14 cellular contexts compared by ENCODE assay signal in genomic region chr1:48450505-48450904, GRCh38. TPM values are rescaled to one million over a fixed set of nuclear protein-coding genes. Genes with fewer than 3 reads are reported as not detected.
A peak's percentile ranks its signal among the peaks of the same experiment; 100 is the strongest.
DNase-seq lines count a peak whose midpoint lies in the region; ATAC-seq and TF ChIP-seq lines count a peak whose summit lies in the region.
"Had no signal": no experiment of that assay in that cellular context is flagged by ENCODE, and none has a peak within 500 bp of the region (broad histone marks: within the 10 kb centered on the region; RNA-seq: fewer than 3 reads in every experiment).

No MANE protein-coding gene starts in this region.

- no peaks in the 10 kb centered on the region for H3K27me3 Mint-ChIP-seq in CD4-positive, alpha-beta memory T cell
- H3K27me3 Mint-ChIP-seq: activated T-cell treated with anti-CD3 and anti-CD28 coated beads, Interleukin-2, amount 50 U/mL, for 24 hours; stimulated activated memory B cell treated with anti-CD40 and anti-IgM and Interleukin-4, amounts not matched to agents 10 μg/mL and 1 μg/mL and 100 μg/mL, for 72 hours had no signal

- ATAC-seq in HG03354 (IDR thresholded peaks at IDR 0.05; ENCODE audit: poor library complexity, severe bottlenecking, unreplicated experiment) = no peak
- ATAC-seq in GM21825 (IDR thresholded peaks at IDR 0.05; ENCODE audit: unreplicated experiment) = no peak
- ATAC-seq: stimulated activated memory B cell treated with anti-CD40 and anti-IgM and Interleukin-4, amounts not matched to agents 10 μg/mL and 1 μg/mL and 100 μg/mL, for 72 hours had no signal

- H3K27me3 ChIP-seq in AG04450 (ENCODE audit: control insufficient read depth, insufficient read depth, low read length) (no peaks in the 10 kb centered on the region), kidney epithelial cell (ENCODE audit: control insufficient read depth, insufficient read depth, low read length) (no peaks in the 10 kb centered on the region)
- H3K27me3 ChIP-seq in CD4-positive, alpha-beta memory T cell (ENCODE audit: insufficient read depth, low read length) = no peaks in the 10 kb centered on the region
- H3K27me3 ChIP-seq: uterus had no signal

- no peak overlapping the region for H3K27ac ChIP-seq in AG04450 (ENCODE audit: low read depth, low read length)
- no peak overlapping the region for H3K27ac ChIP-seq in CD4-positive, alpha-beta memory T cell (ENCODE audit: low read depth, low read length)
- H3K27ac ChIP-seq: uterus had no signal

- POLR2A ChIA-PET in AG04450 (lab: Yijun Ruan, JAX) = no interaction called here
- POLR2A ChIA-PET in CD4-positive, alpha-beta memory T cell (lab: Charles Lee; ENCODE audit: partially characterized antibody) = no interaction called here

- H3K36me3 Mint-ChIP-seq in CD4-positive, alpha-beta memory T cell = no peaks in the 10 kb centered on the region
- H3K36me3 Mint-ChIP-seq: stimulated activated memory B cell treated with anti-CD40 and anti-IgM and Interleukin-4, amounts not matched to agents 10 μg/mL and 1 μg/mL and 100 μg/mL, for 72 hours had no signal

- no peak overlapping the region for H3K4me3 Mint-ChIP-seq in CD4-positive, alpha-beta memory T cell
- H3K4me3 Mint-ChIP-seq: activated T-cell treated with anti-CD3 and anti-CD28 coated beads, Interleukin-2, amount 50 U/mL, for 24 hours; CD14-positive monocyte; stimulated activated memory B cell treated with anti-CD40 and anti-IgM and Interleukin-4, amounts not matched to agents 10 μg/mL and 1 μg/mL and 100 μg/mL, for 72 hours had no signal

- DNase-seq in AG04450 (ENCODE audit: low read depth, low spot score) = no peak
- DNase-seq in astrocyte of the spinal cord (ENCODE audit: low read depth, low spot score) = peak; percentile 14
- DNase-seq in kidney epithelial cell (ENCODE audit: low read depth) = no peak
- DNase-seq in CD4-positive, alpha-beta memory T cell = no peak
- DNase-seq in activated naive CD4-positive, alpha-beta T cell treated with Interleukin-2 at 50 U/mL for 16 hours = no peak
- DNase-seq: activated T-cell treated with anti-CD3 and anti-CD28 coated beads, Interleukin-2, amount 50 U/mL, for 24 hours; NCI-H146; stimulated activated CD4-positive, alpha-beta T cell treated with anti-CD3 and anti-CD28 coated beads, Interleukin-2, amount 100 ng/mL, for 48 hours; uterus had no signal

- H3K9me3 Mint-ChIP-seq in CD4-positive, alpha-beta memory T cell = no peaks in the 10 kb centered on the region
- H3K9me3 Mint-ChIP-seq: activated T-cell treated with anti-CD3 and anti-CD28 coated beads, Interleukin-2, amount 50 U/mL, for 24 hours; stimulated activated memory B cell treated with anti-CD40 and anti-IgM and Interleukin-4, amounts not matched to agents 10 μg/mL and 1 μg/mL and 100 μg/mL, for 72 hours had no signal

- H3K27ac Mint-ChIP-seq in CD4-positive, alpha-beta memory T cell = no peak overlapping the region
- H3K27ac Mint-ChIP-seq: activated T-cell treated with anti-CD3 and anti-CD28 coated beads, Interleukin-2, amount 50 U/mL, for 24 hours; CD14-positive monocyte; stimulated activated memory B cell treated with anti-CD40 and anti-IgM and Interleukin-4, amounts not matched to agents 10 μg/mL and 1 μg/mL and 100 μg/mL, for 72 hours had no signal

- CTCF ChIA-PET in AG04450 (lab: Charles Lee) = interaction anchor here (0.9 to 3.0 kb wide), 12 partner anchors 12 to 94 kb away, joined by 3 to 19 read pairs (median 4); partner anchors contain the start of gene SPATA6
- CTCF ChIA-PET in CD4-positive, alpha-beta memory T cell (lab: Charles Lee; ENCODE audit: partially characterized antibody) = no interaction called here

- no peaks in the 10 kb centered on the region for H3K9me3 ChIP-seq in AG04450 (ENCODE audit: control insufficient read depth, insufficient read depth, low read length)
- no peaks in the 10 kb centered on the region for H3K9me3 ChIP-seq in CD4-positive, alpha-beta memory T cell (ENCODE audit: control insufficient read depth in 1 of 2, low read length in 2 of 2)
- H3K9me3 ChIP-seq: uterus had no signal

- no peak overlapping the region for H3K4me3 ChIP-seq in AG04450 (ENCODE audit: low read depth, low read length)
- no peak overlapping the region for H3K4me3 ChIP-seq in astrocyte of the spinal cord (ENCODE audit: low read depth, low read length)
- H3K4me3 ChIP-seq in kidney epithelial cell (ENCODE audit: low read depth, low read length) = no peak overlapping the region
- no peak overlapping the region for H3K4me3 ChIP-seq in CD4-positive, alpha-beta memory T cell (ENCODE audit: low read length in 2 of 2)
- H3K4me3 ChIP-seq: uterus had no signal

- no peaks in the 10 kb centered on the region for H3K36me3 ChIP-seq in kidney epithelial cell (ENCODE audit: control insufficient read depth, insufficient read depth, low read length)
- H3K36me3 ChIP-seq in CD4-positive, alpha-beta memory T cell (ENCODE audit: insufficient read depth, low read length) = no peaks in the 10 kb centered on the region
- H3K36me3 ChIP-seq: uterus had no signal

- H3K4me1 ChIP-seq in CD4-positive, alpha-beta memory T cell (ENCODE audit: insufficient read depth, low read length) = no peaks in the 10 kb centered on the region

- intact Hi-C loops in CD4-positive, alpha-beta memory T cell (cut with micrococcal nuclease) = no loop called here

- no peaks in the 10 kb centered on the region for H3K4me1 Mint-ChIP-seq in CD4-positive, alpha-beta memory T cell
- H3K4me1 Mint-ChIP-seq: stimulated activated memory B cell treated with anti-CD40 and anti-IgM and Interleukin-4, amounts not matched to agents 10 μg/mL and 1 μg/mL and 100 μg/mL, for 72 hours had no signal

- in situ Hi-C loops in astrocyte of the spinal cord (cut with HindIII; ENCODE audit: low sequenced_read_pairs) = no loop called here

- 0 out of 2 replicates have a peak, but pooled peaks have one; percentile 22 for TF ChIP-seq CTCF in AG04450 (IDR thresholded peaks at IDR 0.05; ENCODE audit: low read depth, low read length)
- TF ChIP-seq CTCF in LNCAP (IDR thresholded peaks at IDR 0.05) = peak; percentile 57
- peak; percentile 46 for TF ChIP-seq CTCF in astrocyte of the spinal cord (IDR thresholded peaks at IDR 0.05; ENCODE audit: low read depth, low read length)
- peak; percentile 16 for TF ChIP-seq CTCF in kidney epithelial cell (IDR thresholded peaks at IDR 0.05; ENCODE audit: insufficient read depth, low read length, poor library complexity, severe bottlenecking)

RNA-seq across cellular contexts. Expression of gene SPATA6, which starts 21.5 kb away (rescaled TPM):
- polyA plus RNA-seq in AG04450 (2011; rRNA removed) = 4.6 and 6.1 TPM in 2 replicates
- 9.0 and 12.2 TPM in 2 replicates for polyA minus RNA-seq in AG04450 (2011; rRNA and poly(A)+ RNA removed)
- total RNA-seq in kidney epithelial cell = 4.6 and 5.0 TPM in 2 replicates
- 1 to 10 TPM; 1.9 TPM for total RNA-seq in CD4-positive, alpha-beta memory T cell
- 1 to 10 TPM; 1.0 to 2.7 TPM for polyA plus RNA-seq in CD4-positive, alpha-beta memory T cell
